Comparison of ENCODE assay signal across 30 cellular contexts in genomic region chr13:111965466-111966214, GRCh38.
"Had no signal": no experiment of that assay in that cellular context is flagged by ENCODE, and none has a peak within 500 bp of the region (broad histone marks: within the 10 kb centered on the region; RNA-seq: fewer than 3 reads in every experiment).

No MANE protein-coding gene starts in this region.

- DNase-seq: heart right ventricle; kidney glomerular epithelial cell; left cardiac atrium; lower lobe of right lung; mammary epithelial cell; mesenchymal stem cell; naive B cell; natural killer cell; nephron progenitor cell; nucleus accumbens; pancreas; posterior cingulate gyrus; retina; right cardiac atrium; small intestine; spleen; stimulated activated CD4-positive, alpha-beta T cell treated with anti-CD3 and anti-CD28 coated beads, Interleukin-4, amount 100 ng/mL, for 24 hours; stimulated activated naive CD4-positive, alpha-beta T cell; tibial artery; trophoblast cell; upper lobe of right lung had no signal

- H3K36me3 ChIP-seq: heart right ventricle, lower lobe of right lung, pancreas, prostate gland, spleen, suprapubic skin, thoracic aorta, tibial artery, upper lobe of right lung had no signal

- H3K27ac Mint-ChIP-seq: mesothelial cell of epicardium; naive B cell; natural killer cell; nephron progenitor cell; stimulated activated effector memory CD8-positive, alpha-beta T cell treated with anti-CD3 and anti-CD28 coated beads, Interleukin-12 subunit alpha, Interleukin-12 subunit beta, amount 100 ng/mL, for 72 hours; stimulated activated naive CD8-positive, alpha-beta T cell treated with anti-CD3 and anti-CD28 coated beads, Interleukin-15, Interleukin-2, amounts not matched to agents 100 ng/mL and 50 ng/mL, for 24 hours had no signal

- H3K4me1 Mint-ChIP-seq: mesothelial cell of epicardium; naive B cell; natural killer cell; nephron progenitor cell; stimulated activated effector memory CD8-positive, alpha-beta T cell treated with anti-CD3 and anti-CD28 coated beads, Interleukin-12 subunit alpha, Interleukin-12 subunit beta, amount 100 ng/mL, for 72 hours had no signal

- H3K4me3 Mint-ChIP-seq: mesothelial cell of epicardium; naive B cell; natural killer cell; nephron progenitor cell; stimulated activated effector memory CD8-positive, alpha-beta T cell treated with anti-CD3 and anti-CD28 coated beads, Interleukin-12 subunit alpha, Interleukin-12 subunit beta, amount 100 ng/mL, for 72 hours; stimulated activated naive CD8-positive, alpha-beta T cell treated with anti-CD3 and anti-CD28 coated beads, Interleukin-15, Interleukin-2, amounts not matched to agents 100 ng/mL and 50 ng/mL, for 24 hours had no signal

- H3K4me1 ChIP-seq: heart right ventricle, lower lobe of right lung, pancreas, prostate gland, spleen, suprapubic skin, tibial artery, upper lobe of right lung had no signal

- H3K36me3 Mint-ChIP-seq: mesothelial cell of epicardium; naive B cell; natural killer cell; stimulated activated effector memory CD8-positive, alpha-beta T cell treated with anti-CD3 and anti-CD28 coated beads, Interleukin-12 subunit alpha, Interleukin-12 subunit beta, amount 100 ng/mL, for 72 hours had no signal

- ATAC-seq: heart right ventricle; left cardiac atrium; left lobe of liver; lower lobe of right lung; natural killer cell; pancreas; right cardiac atrium; sciatic nerve; stimulated activated effector memory CD8-positive, alpha-beta T cell treated with anti-CD3 and anti-CD28 coated beads, Interleukin-12 subunit alpha, Interleukin-12 subunit beta, amount 100 ng/mL, for 72 hours; upper lobe of right lung had no signal

- H3K27ac ChIP-seq: heart right ventricle, hepatocyte, lower lobe of right lung, pancreas, prostate gland, spleen, suprapubic skin, thoracic aorta, tibial artery, upper lobe of right lung had no signal

- H3K4me3 ChIP-seq: heart right ventricle, hepatocyte, lower lobe of right lung, pancreas, prostate gland, spleen, suprapubic skin, thoracic aorta, tibial artery, upper lobe of right lung had no signal

- H3K27me3 Mint-ChIP-seq: stimulated activated naive CD8-positive, alpha-beta T cell treated with anti-CD3 and anti-CD28 coated beads, Interleukin-15, Interleukin-2, amounts not matched to agents 100 ng/mL and 50 ng/mL, for 24 hours had no signal

- H3K9me3 ChIP-seq: heart right ventricle, lower lobe of right lung, pancreas, prostate gland, suprapubic skin, thoracic aorta, tibial artery, upper lobe of right lung had no signal

- H3K9me3 Mint-ChIP-seq: mesothelial cell of epicardium; naive B cell; natural killer cell; stimulated activated effector memory CD8-positive, alpha-beta T cell treated with anti-CD3 and anti-CD28 coated beads, Interleukin-12 subunit alpha, Interleukin-12 subunit beta, amount 100 ng/mL, for 72 hours; stimulated activated naive CD8-positive, alpha-beta T cell treated with anti-CD3 and anti-CD28 coated beads, Interleukin-15, Interleukin-2, amounts not matched to agents 100 ng/mL and 50 ng/mL, for 24 hours had no signal

- H3K27me3 ChIP-seq: hepatocyte had no signal
